In genomic region chr1:1399187-1399869, GRCh38 we compare ENCODE assay signal across 8 cellular contexts. TPM values are rescaled to one million over a fixed set of nuclear protein-coding genes. Genes with fewer than 3 reads are reported as not detected.
DNase-seq lines count a peak whose midpoint lies in the region; TF ChIP-seq lines count a peak whose summit lies in the region.

Gene CCNL2, minus strand, starts transcription at chr1:1399335. Its CDS starts 29 bp downstream, at chr1:1399306.

- DNase-seq in HFFc6 (peak; percentile 99), NAMALWA (ENCODE audit: low spot score) (peak; percentile 99), SK-N-DZ (ENCODE audit: low spot score) (peak; percentile 95), germinal center (ENCODE audit: low spot score) (peak; percentile 98), nucleus accumbens (lab: John Stamatoyannopoulos, UW) (peak; percentile 73 to 98 (median 96)), suprapubic skin (ENCODE audit: low spot score in 2 of 2) (peak; percentile 99)
- DNase-seq in activated naive CD4-positive, alpha-beta T cell treated with anti-CD3 and anti-CD28 coated beads, Interleukin-2, amount 10 ng/mL, durations not matched to agents 7 days and 5 days, result peak; percentile 99

- H3K4me1 ChIP-seq in suprapubic skin, result peaks cover 43% of the 10 kb centered on the region

- peak within 1 kb of the TSS; percentile 93 for H3K4me3 ChIP-seq in GM08714 (ENCODE audit: low read length)
- H3K4me3 ChIP-seq in suprapubic skin, result peak within 1 kb of the TSS; percentile 57

- TF ChIP-seq CTCF in HFFc6 (IDR thresholded peaks at IDR 0.05) (peak; percentile 74), suprapubic skin (IDR thresholded peaks at IDR 0.05) (peak; percentile 69 to 75)

- CTCF ChIA-PET in activated naive CD4-positive, alpha-beta T cell treated with anti-CD3 and anti-CD28 coated beads, Interleukin-2, amount 10 ng/mL, durations not matched to agents 7 days and 5 days (lab: Charles Lee), result interaction anchor here (1.0 to 3.8 kb wide), 4 partner anchors 9 to 105 kb away, joined by 3 to 14 read pairs (median 8); no protein-coding TSS in a partner anchor

- TF ChIP-seq POLR2A in suprapubic skin (IDR thresholded peaks at IDR 0.05), result peak in 1 of 2 donors; percentile 59

- H3K9me3 Mint-ChIP-seq in HFFc6, result no peaks in the 10 kb centered on the region
- H3K9me3 Mint-ChIP-seq in activated naive CD4-positive, alpha-beta T cell treated with anti-CD3 and anti-CD28 coated beads, Interleukin-2, amount 10 ng/mL, durations not matched to agents 7 days and 5 days, result no peaks in the 10 kb centered on the region

- no peaks in the 10 kb centered on the region for H3K9me3 ChIP-seq in suprapubic skin

- TF ChIP-seq EP300 in suprapubic skin (IDR thresholded peaks at IDR 0.05), result no peak

- peaks cover 69% of the 10 kb centered on the region for H3K36me3 ChIP-seq in suprapubic skin

- peak within 1 kb of the TSS; percentile 91 for H3K4me3 Mint-ChIP-seq in HFFc6
- peak within 1 kb of the TSS; percentile 89 for H3K4me3 Mint-ChIP-seq in activated naive CD4-positive, alpha-beta T cell treated with anti-CD3 and anti-CD28 coated beads, Interleukin-2, amount 10 ng/mL, durations not matched to agents 7 days and 5 days

- H3K27me3 ChIP-seq in suprapubic skin, result no peaks in the 10 kb centered on the region

- peaks cover 50% of the 10 kb centered on the region for H3K36me3 Mint-ChIP-seq in HFFc6 (ENCODE audit: low read depth)
- H3K36me3 Mint-ChIP-seq in activated naive CD4-positive, alpha-beta T cell treated with anti-CD3 and anti-CD28 coated beads, Interleukin-2, amount 10 ng/mL, durations not matched to agents 7 days and 5 days, result peaks cover 47% of the 10 kb centered on the region

- H3K27ac ChIP-seq in suprapubic skin, result peak within 1 kb of the TSS; percentile 83

- H3K27me3 Mint-ChIP-seq in HFFc6 (ENCODE audit: insufficient read depth), result peaks cover 12% of the 10 kb centered on the region
- H3K27me3 Mint-ChIP-seq in activated naive CD4-positive, alpha-beta T cell treated with anti-CD3 and anti-CD28 coated beads, Interleukin-2, amount 10 ng/mL, durations not matched to agents 7 days and 5 days, result no peaks in the 10 kb centered on the region

- peak within 1 kb of the TSS; percentile 88 for H3K27ac Mint-ChIP-seq in HFFc6
- peak within 1 kb of the TSS; percentile 88 for H3K27ac Mint-ChIP-seq in activated naive CD4-positive, alpha-beta T cell treated with anti-CD3 and anti-CD28 coated beads, Interleukin-2, amount 10 ng/mL, durations not matched to agents 7 days and 5 days

- WGBS in suprapubic skin, result under 1% methylated on average over 65 of the region's 86 CpGs

- H3K4me1 Mint-ChIP-seq in HFFc6 (ENCODE audit: low read depth), result peaks cover 43% of the 10 kb centered on the region
- peaks cover 54% of the 10 kb centered on the region for H3K4me1 Mint-ChIP-seq in activated naive CD4-positive, alpha-beta T cell treated with anti-CD3 and anti-CD28 coated beads, Interleukin-2, amount 10 ng/mL, durations not matched to agents 7 days and 5 days

RNA-seq across cellular contexts. Expression of gene CCNL2, which starts in this region (rescaled TPM):
- total RNA-seq in HFFc6 (2021; fragmentation: NEBNext Ultra II Directional; extraction: Animal tissue kit (Norgen Biotek cat#: 25700)), result 100 to 1,000 TPM in 5 of 6 experiments, 10 to 100 TPM in 1; 96.2 to 115 (median 104) TPM
- 114 and 186 TPM in 2 replicates for polyA plus RNA-seq in SK-N-DZ (2014; cell fraction: cytosol; rRNA removed)
- polyA plus RNA-seq in SK-N-DZ (2014; cell fraction: nucleus; rRNA removed), result 1,610 and 2,471 TPM in 2 replicates
- 100 to 1,000 TPM; 136 to 599 (median 160) TPM for total RNA-seq in suprapubic skin

Comparison
In these comparisons a context has a peak if more than half of its experiments do, and no peak if none do; other contexts are left out.
1. Peak in every context shown above with its lines: DNase-seq, H3K4me3 ChIP-seq and H3K27ac ChIP-seq.